Comparison of ENCODE assay signal across 20 cellular contexts in genomic region chr13:51552027-51552426, GRCh38. TPM values are rescaled to one million over a fixed set of nuclear protein-coding genes. Genes with fewer than 3 reads are reported as not detected.
DNase-seq lines count a peak whose midpoint lies in the region; ATAC-seq and TF ChIP-seq lines count a peak whose summit lies in the region.
"Had no signal": no experiment of that assay in that cellular context is flagged by ENCODE, and none has a peak within 500 bp of the region (broad histone marks: within the 10 kb centered on the region; RNA-seq: fewer than 3 reads in every experiment).

No MANE protein-coding gene starts in this region.

- intact Hi-C loops in body of pancreas (cut with DNase I): no loop called here

- H3K27me3 ChIP-seq in body of pancreas: no peaks in the 10 kb centered on the region
- no peaks in the 10 kb centered on the region for H3K27me3 ChIP-seq in tibial nerve
- H3K27me3 ChIP-seq: foreskin keratinocyte had no signal

- TF ChIP-seq EP300 in tibial nerve (IDR thresholded peaks at IDR 0.05): peak in 1 of 2 donors; percentile 51

- ATAC-seq in body of pancreas (peak; percentile 78), HG02938 (IDR thresholded peaks at IDR 0.05; ENCODE audit: unreplicated experiment) (no peak)
- ATAC-seq: activated CD8-positive, alpha-beta T cell treated with anti-CD3 and anti-CD28 coated beads for 36 hours; foreskin keratinocyte; lower lobe of right lung had no signal

- H3K4me3 ChIP-seq in body of pancreas (no peak overlapping the region), tibial nerve (no peak overlapping the region)
- H3K4me3 ChIP-seq: lower lobe of right lung had no signal

- no peak for TF ChIP-seq CTCF in body of pancreas (IDR thresholded peaks at IDR 0.05)
- no peak for TF ChIP-seq CTCF in tibial nerve (IDR thresholded peaks at IDR 0.05)

- peak; percentile 6 to 39 for DNase-seq in NOMO-1 (lab: John Stamatoyannopoulos, UW; ENCODE audit: unreplicated experiment in 2 of 2)
- DNase-seq in NOMO-1 treated with dmso at 0.1 percent for 144 hours (lab: John Stamatoyannopoulos, UW; ENCODE audit: unreplicated experiment): no peak
- DNase-seq in OCI-M1 (lab: John Stamatoyannopoulos, UW): peak; percentile 90
- DNase-seq in body of pancreas: peak; percentile 17 to 42 (median 22)
- no peak for DNase-seq in tibial nerve (ENCODE audit: low spot score in 2 of 2)
- no peak for DNase-seq in NCI-H510A (lab: John Stamatoyannopoulos, UW)
- DNase-seq in HT-29 (ENCODE audit: low spot score): no peak
- DNase-seq: activated CD4-positive, CD25-positive, alpha-beta regulatory T cell; activated CD8-positive, alpha-beta T cell treated with anti-CD3 and anti-CD28 coated beads for 36 hours; activated T-cell treated with anti-CD3 and anti-CD28 coated beads, Interleukin-2, amount 50 U/mL, for 1 hour; AML-193; Caco-2; foreskin keratinocyte; lower lobe of right lung; NCI-H1105 treated with DMSO at 0.1 percent for 48 hours; NCI-H524 treated with DMSO at 0.1 percent for 48 hours; SHP77 treated with DMSO at 0.1 percent for 48 hours; stimulated activated CD4-positive, alpha-beta T cell treated with anti-CD3 and anti-CD28 coated beads, Interleukin-4, amount 100 ng/mL, for 24 hours had no signal

- H3K36me3 ChIP-seq in body of pancreas (replicated peaks in 1 of 2; ENCODE audit: insufficient read depth in 1 of 2, low read depth in 2 of 2) (no peaks in the 10 kb centered on the region), tibial nerve (no peaks in the 10 kb centered on the region)
- H3K36me3 ChIP-seq: lower lobe of right lung had no signal

- peaks cover 15% of the 10 kb centered on the region for H3K4me1 ChIP-seq in body of pancreas
- peaks cover 0 to 6% (median 0%) of the 10 kb centered on the region in 4 donors for H3K4me1 ChIP-seq in tibial nerve
- H3K4me1 ChIP-seq: Caco-2 had no signal

- 20 to 24% methylated on average over 2 of the region's 2 CpGs for WGBS in body of pancreas, 2 donors
- 61 to 71% methylated on average over 2 of the region's 2 CpGs for WGBS in tibial nerve, 2 donors

- no peak for TF ChIP-seq POLR2A in body of pancreas (IDR thresholded peaks at IDR 0.05)
- TF ChIP-seq POLR2A in tibial nerve (IDR thresholded peaks at IDR 0.05): peak in 1 of 2 donors; percentile 47

- H3K9me3 ChIP-seq in body of pancreas (no peaks in the 10 kb centered on the region), tibial nerve (no peaks in the 10 kb centered on the region)
- H3K9me3 ChIP-seq: Caco-2, lower lobe of right lung had no signal

- H3K27ac ChIP-seq in body of pancreas (peak overlapping the region in 3 of 4 donors; percentile 0 to 35 (median 2)), tibial nerve (peak overlapping the region in 3 of 4 donors; percentile 39 to 65 (median 56))
- H3K27ac ChIP-seq: 22Rv1, foreskin keratinocyte, lower lobe of right lung had no signal

RNA-seq across cellular contexts. Expression of gene WDFY2, which starts 32.2 kb away (rescaled TPM):
- total RNA-seq in body of pancreas (10 to 100 TPM; 25.7 to 31.9 TPM), tibial nerve (10 to 100 TPM; 12.9 to 23.2 (median 17.1) TPM)
- 2.9 and 5.3 TPM in 2 replicates for total RNA-seq in HT-29 (2014; rRNA removed; shearing (Covaris generic))

Comparison
In these comparisons a context has a peak if more than half of its experiments do, and no peak if none do; other contexts are left out.
1. DNase-seq: peak in NOMO-1 (2 of 2), OCI-M1 (single experiment) and body of pancreas (4 of 4); none in NOMO-1 treated with dmso at 0.1 percent for 144 hours (single experiment), tibial nerve (0 of 2), NCI-H510A (single experiment) and HT-29 (single experiment).